Comparison of ENCODE assay signal across 16 cellular contexts in the genomic region with DNA sequence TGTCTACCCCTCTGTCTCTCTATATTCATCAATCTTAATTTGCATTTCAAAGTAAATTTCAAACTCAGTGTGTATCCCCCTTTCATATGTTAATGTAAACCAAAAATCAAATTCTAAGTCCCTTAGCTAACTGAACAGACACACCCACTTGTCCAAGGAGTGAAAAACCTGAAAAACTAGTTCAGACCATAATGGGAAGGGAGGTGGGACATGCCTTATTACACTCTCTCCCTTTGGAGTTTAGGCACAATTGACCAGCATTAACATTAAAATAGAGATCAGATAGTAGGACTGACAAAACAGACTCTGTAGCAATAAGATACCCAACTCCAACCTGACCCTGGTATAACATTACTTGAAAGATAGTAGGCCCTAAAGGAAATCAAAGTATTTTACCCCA.
"Had no signal": no experiment of that assay in that cellular context is flagged by ENCODE, and none has a peak within 500 bp of the region (broad histone marks: within the 10 kb centered on the region; RNA-seq: fewer than 3 reads in every experiment).

No MANE protein-coding gene starts in this region.

- H3K27me3 ChIP-seq: foreskin keratinocyte, neural progenitor cell had no signal

- H2AFZ ChIP-seq: neural progenitor cell had no signal

- H3K36me3 Mint-ChIP-seq: activated naive CD8-positive, alpha-beta T cell treated with anti-CD3 and anti-CD28 coated beads, Interleukin-2, amount 10 ng/mL, durations not matched to agents 7 days and 5 days; brain; neural progenitor cell; stimulated activated effector memory CD8-positive, alpha-beta T cell treated with anti-CD3 and anti-CD28 coated beads, Interleukin-12 subunit alpha, Interleukin-12 subunit beta, amount 100 ng/mL, for 72 hours had no signal

- DNase-seq: activated CD4-positive, alpha-beta T cell treated with anti-CD3 and anti-CD28 coated beads, Interleukin-2, amount 10 ng/mL, durations not matched to agents 24 days and 14 days; activated CD4-positive, CD25-positive, alpha-beta regulatory T cell; activated naive CD4-positive, alpha-beta T cell; activated naive CD8-positive, alpha-beta T cell treated with anti-CD3 and anti-CD28 coated beads, Interleukin-2, amount 10 ng/mL, durations not matched to agents 7 days and 5 days; central memory CD4-positive, alpha-beta T cell; effector CD4-positive, alpha-beta T cell; glutamatergic neuron; hypothalamus; stimulated activated CD4-positive, alpha-beta T cell treated with anti-CD3 and anti-CD28 coated beads, Interleukin-12 subunit alpha, Interleukin-12 subunit beta, amount 100 ng/mL, for 4 hours; stimulated activated CD4-positive, alpha-beta T cell treated with anti-CD3 and anti-CD28 coated beads, Interleukin-2, amount 100 ng/mL, for 24 hours had no signal

- H3K9me3 Mint-ChIP-seq: activated CD4-positive, alpha-beta T cell treated with anti-CD3 and anti-CD28 coated beads, Interleukin-2, amount 10 ng/mL, durations not matched to agents 24 days and 14 days had no signal

- H3K4me1 ChIP-seq: neural progenitor cell had no signal

- H3K4me2 ChIP-seq: neural progenitor cell had no signal

- H3K4me3 ChIP-seq: coronary artery, lung, neural progenitor cell had no signal

- H3K4me1 Mint-ChIP-seq: activated CD4-positive, alpha-beta T cell treated with anti-CD3 and anti-CD28 coated beads, Interleukin-2, amount 10 ng/mL, durations not matched to agents 24 days and 14 days; activated naive CD8-positive, alpha-beta T cell treated with anti-CD3 and anti-CD28 coated beads, Interleukin-2, amount 10 ng/mL, durations not matched to agents 7 days and 5 days; brain; stimulated activated effector memory CD8-positive, alpha-beta T cell treated with anti-CD3 and anti-CD28 coated beads, Interleukin-12 subunit alpha, Interleukin-12 subunit beta, amount 100 ng/mL, for 72 hours had no signal

- H3K36me3 ChIP-seq: neural progenitor cell had no signal

- H3K27ac Mint-ChIP-seq: activated CD4-positive, alpha-beta T cell treated with anti-CD3 and anti-CD28 coated beads, Interleukin-2, amount 10 ng/mL, durations not matched to agents 24 days and 14 days; activated naive CD8-positive, alpha-beta T cell treated with anti-CD3 and anti-CD28 coated beads, Interleukin-2, amount 10 ng/mL, durations not matched to agents 7 days and 5 days; brain; neural progenitor cell; stimulated activated effector memory CD8-positive, alpha-beta T cell treated with anti-CD3 and anti-CD28 coated beads, Interleukin-12 subunit alpha, Interleukin-12 subunit beta, amount 100 ng/mL, for 72 hours had no signal

- ATAC-seq: foreskin keratinocyte; stimulated activated effector memory CD8-positive, alpha-beta T cell treated with anti-CD3 and anti-CD28 coated beads, Interleukin-12 subunit alpha, Interleukin-12 subunit beta, amount 100 ng/mL, for 72 hours had no signal

- H3K27ac ChIP-seq: coronary artery, foreskin keratinocyte, neural progenitor cell had no signal

- H3K4me3 Mint-ChIP-seq: activated CD4-positive, alpha-beta T cell treated with anti-CD3 and anti-CD28 coated beads, Interleukin-2, amount 10 ng/mL, durations not matched to agents 24 days and 14 days; activated naive CD8-positive, alpha-beta T cell treated with anti-CD3 and anti-CD28 coated beads, Interleukin-2, amount 10 ng/mL, durations not matched to agents 7 days and 5 days; brain; neural progenitor cell; stimulated activated effector memory CD8-positive, alpha-beta T cell treated with anti-CD3 and anti-CD28 coated beads, Interleukin-12 subunit alpha, Interleukin-12 subunit beta, amount 100 ng/mL, for 72 hours had no signal
